ENCODE assay signal across 8 cellular contexts in genomic region chr13:113209880-113210421, GRCh38. TPM values are rescaled to one million over a fixed set of nuclear protein-coding genes. Genes with fewer than 3 reads are reported as not detected.
DNase-seq lines count a peak whose midpoint lies in the region; ATAC-seq, FAIRE-seq and TF ChIP-seq lines count a peak whose summit lies in the region.

No MANE protein-coding gene starts in this region.

- H3K4me1 Mint-ChIP-seq in activated CD4-positive, alpha-beta memory T cell treated with anti-CD3 and anti-CD28 coated beads, Interleukin-2, amount 10 ng/mL, durations not matched to agents 7 days and 5 days, result peaks cover 62% of the 10 kb centered on the region
- H3K4me1 Mint-ChIP-seq in mesothelial cell of epicardium, result peaks cover 40% of the 10 kb centered on the region

- peaks cover 7% of the 10 kb centered on the region for H3K36me3 ChIP-seq in effector memory CD4-positive, alpha-beta T cell (ENCODE audit: control insufficient read depth, insufficient read depth, low read length)

- FAIRE-seq in GM18507 (lab: Jason Lieb, UNC), result peak; percentile 68

- H3K9me3 Mint-ChIP-seq in activated CD4-positive, alpha-beta memory T cell treated with anti-CD3 and anti-CD28 coated beads, Interleukin-2, amount 10 ng/mL, durations not matched to agents 7 days and 5 days, result peaks cover 2% of the 10 kb centered on the region
- no peaks in the 10 kb centered on the region for H3K9me3 Mint-ChIP-seq in mesothelial cell of epicardium

- peaks cover 50% of the 10 kb centered on the region for H3K36me3 Mint-ChIP-seq in activated CD4-positive, alpha-beta memory T cell treated with anti-CD3 and anti-CD28 coated beads, Interleukin-2, amount 10 ng/mL, durations not matched to agents 7 days and 5 days (ENCODE audit: low read depth)
- H3K36me3 Mint-ChIP-seq in mesothelial cell of epicardium, result peaks cover 9% of the 10 kb centered on the region

- POLR2A ChIA-PET in activated CD4-positive, alpha-beta memory T cell treated with anti-CD3 and anti-CD28 coated beads, Interleukin-2, amount 10 ng/mL, durations not matched to agents 7 days and 5 days (lab: Charles Lee), result interaction anchor here (0.7 to 4.5 kb wide), 25 partner anchors 8 to 1048 kb away, joined by 3 to 77 read pairs (median 6); partner anchors contain the start of genes DCUN1D2, LAMP1 and MCF2L

- no peaks in the 10 kb centered on the region for H3K27me3 Mint-ChIP-seq in activated CD4-positive, alpha-beta memory T cell treated with anti-CD3 and anti-CD28 coated beads, Interleukin-2, amount 10 ng/mL, durations not matched to agents 7 days and 5 days
- no peaks in the 10 kb centered on the region for H3K27me3 Mint-ChIP-seq in mesothelial cell of epicardium (ENCODE audit: low read depth)

- H3K9me3 ChIP-seq in effector memory CD4-positive, alpha-beta T cell (ENCODE audit: control insufficient read depth, low read length), result no peaks in the 10 kb centered on the region

- peak overlapping the region; percentile 52 for H3K4me3 ChIP-seq in effector memory CD4-positive, alpha-beta T cell (ENCODE audit: insufficient read depth, low read depth, low read length, poor library complexity, severe bottlenecking)

- H3K4me1 ChIP-seq in effector memory CD4-positive, alpha-beta T cell (ENCODE audit: control insufficient read depth, insufficient read depth, low read length, poor library complexity, severe bottlenecking), result peaks cover 26% of the 10 kb centered on the region

- peak; percentile 45 for ATAC-seq in HG02981 (IDR thresholded peaks at IDR 0.05; ENCODE audit: unreplicated experiment)

- DNase-seq in A172 (ENCODE audit: low spot score) (peak; percentile 38), GM18507 (ENCODE audit: extremely low spot score, insufficient read length, low read depth) (peak; percentile 14), NCI-H226 (peak; percentile 54), mesothelial cell of epicardium (ENCODE audit: low spot score in 2 of 2, unreplicated experiment in 2 of 2) (peak; percentile 42 to 74)
- peak; percentile 79 for DNase-seq in activated CD4-positive, alpha-beta memory T cell treated with anti-CD3 and anti-CD28 coated beads, Interleukin-2, amount 10 ng/mL, durations not matched to agents 7 days and 5 days
- DNase-seq in effector memory CD4-positive, alpha-beta T cell, result peak; percentile 73 to 78 (median 78)
- DNase-seq in stimulated activated CD8-positive, alpha-beta memory T cell treated with anti-CD3 and anti-CD28 coated beads, Interleukin-2, amount 100 ng/mL, for 1 hour (ENCODE audit: low read depth in 2 of 2), result peak; percentile 28 to 40

- TF ChIP-seq CTCF in mesothelial cell of epicardium (IDR thresholded peaks at IDR 0.05; ENCODE audit: unreplicated experiment), result no peak

- H3K27ac ChIP-seq in effector memory CD4-positive, alpha-beta T cell (ENCODE audit: insufficient read depth, low read length, poor library complexity, severe bottlenecking), result peak overlapping the region; percentile 93

- peak overlapping the region; percentile 84 for H3K4me3 Mint-ChIP-seq in activated CD4-positive, alpha-beta memory T cell treated with anti-CD3 and anti-CD28 coated beads, Interleukin-2, amount 10 ng/mL, durations not matched to agents 7 days and 5 days
- H3K4me3 Mint-ChIP-seq in mesothelial cell of epicardium, result peak overlapping the region; percentile 78

- H3K27me3 ChIP-seq in effector memory CD4-positive, alpha-beta T cell (replicated peaks; ENCODE audit: control insufficient read depth, insufficient read depth, low read length, poor library complexity, severe bottlenecking), result no peaks in the 10 kb centered on the region

- peak overlapping the region; percentile 89 for H3K27ac Mint-ChIP-seq in activated CD4-positive, alpha-beta memory T cell treated with anti-CD3 and anti-CD28 coated beads, Interleukin-2, amount 10 ng/mL, durations not matched to agents 7 days and 5 days
- peak overlapping the region; percentile 87 for H3K27ac Mint-ChIP-seq in mesothelial cell of epicardium

- CTCF ChIA-PET in activated CD4-positive, alpha-beta memory T cell treated with anti-CD3 and anti-CD28 coated beads, Interleukin-2, amount 10 ng/mL, durations not matched to agents 7 days and 5 days (lab: Charles Lee), result interaction anchor here (0.9 to 1.1 kb wide), 5 partner anchors 23 to 267 kb away, joined by 3 read pairs; no protein-coding TSS in a partner anchor

RNA-seq across cellular contexts. Expression of gene CUL4A, which starts 0.5 kb away (rescaled TPM):
- total RNA-seq in A172 (2014; rRNA removed; shearing (Covaris generic)), result 142 and 154 TPM in 2 replicates
- 10 to 100 TPM; 67.2 to 68.8 TPM for total RNA-seq in activated CD4-positive, alpha-beta memory T cell treated with anti-CD3 and anti-CD28 coated beads, Interleukin-2, amount 10 ng/mL, durations not matched to agents 7 days and 5 days
- total RNA-seq in mesothelial cell of epicardium, result 74.4 to 79.8 TPM (median 75.3 TPM) in 3 replicates

RNA-seq across cellular contexts. Expression of gene PCID2, which starts 1.5 kb away (rescaled TPM):
- 215 and 265 TPM in 2 replicates for total RNA-seq in A172 (2014; rRNA removed; shearing (Covaris generic))
- 10 to 100 TPM; 58.9 to 66.2 TPM for total RNA-seq in activated CD4-positive, alpha-beta memory T cell treated with anti-CD3 and anti-CD28 coated beads, Interleukin-2, amount 10 ng/mL, durations not matched to agents 7 days and 5 days
- total RNA-seq in mesothelial cell of epicardium, result 44.9 to 53.5 TPM (median 51.2 TPM) in 3 replicates

RNA-seq across cellular contexts. Expression of gene PROZ, which starts 51.5 kb away (rescaled TPM):
- total RNA-seq in A172 (2014; rRNA removed; shearing (Covaris generic)), result not detected in 2 replicates
- total RNA-seq in activated CD4-positive, alpha-beta memory T cell treated with anti-CD3 and anti-CD28 coated beads, Interleukin-2, amount 10 ng/mL, durations not matched to agents 7 days and 5 days, result not detected
- not detected in 3 replicates for total RNA-seq in mesothelial cell of epicardium

Comparison
In these comparisons a context has a peak if more than half of its experiments do, and no peak if none do; other contexts are left out.
1. Peak in every context shown above with its lines: DNase-seq, ATAC-seq, H3K4me3 ChIP-seq and H3K27ac ChIP-seq.
2. DNase-seq: peak in every context shown above with its lines; median percentile 79 in activated CD4-positive, alpha-beta memory T cell treated with anti-CD3 and anti-CD28 coated beads, Interleukin-2, amount 10 ng/mL, durations not matched to agents 7 days and 5 days; 78 in effector memory CD4-positive, alpha-beta T cell; 58 in mesothelial cell of epicardium; 54 in NCI-H226; 38 in A172; 34 in stimulated activated CD8-positive, alpha-beta memory T cell treated with anti-CD3 and anti-CD28 coated beads, Interleukin-2, amount 100 ng/mL, for 1 hour; 14 in GM18507.